1 cellular context compared by ENCODE assay signal in the genomic region with DNA sequence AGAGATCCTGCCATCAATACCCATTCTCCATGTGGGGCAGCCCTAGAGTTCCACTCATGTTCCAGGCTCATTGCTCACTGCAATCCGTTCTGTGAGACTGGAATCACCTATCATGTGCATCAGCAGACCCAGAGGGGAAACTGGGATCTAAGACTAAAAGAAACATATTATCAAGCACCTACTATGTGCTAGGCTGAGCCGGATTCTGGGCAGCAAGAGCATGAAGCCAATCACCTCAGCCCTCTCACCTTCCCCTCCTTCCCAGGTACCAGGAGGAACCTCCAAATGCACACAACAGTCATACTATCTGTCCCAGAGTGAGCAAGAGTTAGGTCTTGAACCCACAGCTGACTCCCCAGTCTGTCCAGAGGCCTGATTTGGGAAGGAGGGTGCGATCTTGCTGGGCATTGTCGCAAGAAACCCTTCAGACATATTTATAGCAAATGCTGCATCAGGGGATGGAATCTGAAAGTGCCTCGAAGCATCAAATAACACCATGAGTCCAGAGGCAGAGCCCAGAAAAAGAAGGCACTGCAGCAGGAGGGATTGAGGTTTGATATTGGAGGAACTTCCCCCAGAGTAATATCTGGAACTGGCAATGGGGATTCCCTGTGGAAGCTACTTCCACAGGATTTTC.
TF ChIP-seq lines count a peak whose summit lies in the region.

No MANE protein-coding gene starts in this region.

TF ChIP-seq in WTC11, 78 proteins besides CTCF, POLR2A, EP300 and RAD21:
- TF ChIP-seq, protein P1, sequence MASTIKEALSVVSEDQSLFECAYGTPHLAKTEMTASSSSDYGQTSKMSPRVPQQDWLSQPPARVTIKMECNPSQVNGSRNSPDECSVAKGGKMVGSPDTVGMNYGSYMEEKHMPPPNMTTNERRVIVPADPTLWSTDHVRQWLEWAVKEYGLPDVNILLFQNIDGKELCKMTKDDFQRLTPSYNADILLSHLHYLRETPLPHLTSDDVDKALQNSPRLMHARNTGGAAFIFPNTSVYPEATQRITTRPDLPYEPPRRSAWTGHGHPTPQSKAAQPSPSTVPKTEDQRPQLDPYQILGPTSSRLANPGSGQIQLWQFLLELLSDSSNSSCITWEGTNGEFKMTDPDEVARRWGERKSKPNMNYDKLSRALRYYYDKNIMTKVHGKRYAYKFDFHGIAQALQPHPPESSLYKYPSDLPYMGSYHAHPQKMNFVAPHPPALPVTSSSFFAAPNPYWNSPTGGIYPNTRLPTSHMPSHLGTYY (CRISPR knock-in tag; IDR thresholded peaks at IDR 0.05): no peak
- TF ChIP-seq, protein P2, sequence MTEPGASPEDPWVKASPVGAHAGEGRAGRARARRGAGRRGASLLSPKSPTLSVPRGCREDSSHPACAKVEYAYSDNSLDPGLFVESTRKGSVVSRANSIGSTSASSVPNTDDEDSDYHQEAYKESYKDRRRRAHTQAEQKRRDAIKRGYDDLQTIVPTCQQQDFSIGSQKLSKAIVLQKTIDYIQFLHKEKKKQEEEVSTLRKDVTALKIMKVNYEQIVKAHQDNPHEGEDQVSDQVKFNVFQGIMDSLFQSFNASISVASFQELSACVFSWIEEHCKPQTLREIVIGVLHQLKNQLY (CRISPR knock-in tag; IDR thresholded peaks at IDR 0.05): no peak
- TF ChIP-seq, protein P3, sequence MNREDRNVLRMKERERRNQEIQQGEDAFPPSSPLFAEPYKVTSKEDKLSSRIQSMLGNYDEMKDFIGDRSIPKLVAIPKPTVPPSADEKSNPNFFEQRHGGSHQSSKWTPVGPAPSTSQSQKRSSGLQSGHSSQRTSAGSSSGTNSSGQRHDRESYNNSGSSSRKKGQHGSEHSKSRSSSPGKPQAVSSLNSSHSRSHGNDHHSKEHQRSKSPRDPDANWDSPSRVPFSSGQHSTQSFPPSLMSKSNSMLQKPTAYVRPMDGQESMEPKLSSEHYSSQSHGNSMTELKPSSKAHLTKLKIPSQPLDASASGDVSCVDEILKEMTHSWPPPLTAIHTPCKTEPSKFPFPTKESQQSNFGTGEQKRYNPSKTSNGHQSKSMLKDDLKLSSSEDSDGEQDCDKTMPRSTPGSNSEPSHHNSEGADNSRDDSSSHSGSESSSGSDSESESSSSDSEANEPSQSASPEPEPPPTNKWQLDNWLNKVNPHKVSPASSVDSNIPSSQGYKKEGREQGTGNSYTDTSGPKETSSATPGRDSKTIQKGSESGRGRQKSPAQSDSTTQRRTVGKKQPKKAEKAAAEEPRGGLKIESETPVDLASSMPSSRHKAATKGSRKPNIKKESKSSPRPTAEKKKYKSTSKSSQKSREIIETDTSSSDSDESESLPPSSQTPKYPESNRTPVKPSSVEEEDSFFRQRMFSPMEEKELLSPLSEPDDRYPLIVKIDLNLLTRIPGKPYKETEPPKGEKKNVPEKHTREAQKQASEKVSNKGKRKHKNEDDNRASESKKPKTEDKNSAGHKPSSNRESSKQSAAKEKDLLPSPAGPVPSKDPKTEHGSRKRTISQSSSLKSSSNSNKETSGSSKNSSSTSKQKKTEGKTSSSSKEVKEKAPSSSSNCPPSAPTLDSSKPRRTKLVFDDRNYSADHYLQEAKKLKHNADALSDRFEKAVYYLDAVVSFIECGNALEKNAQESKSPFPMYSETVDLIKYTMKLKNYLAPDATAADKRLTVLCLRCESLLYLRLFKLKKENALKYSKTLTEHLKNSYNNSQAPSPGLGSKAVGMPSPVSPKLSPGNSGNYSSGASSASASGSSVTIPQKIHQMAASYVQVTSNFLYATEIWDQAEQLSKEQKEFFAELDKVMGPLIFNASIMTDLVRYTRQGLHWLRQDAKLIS (CRISPR knock-in tag; IDR thresholded peaks at IDR 0.05; ENCODE audit: borderline replicate concordance): no peak
- TF ChIP-seq, protein P4, sequence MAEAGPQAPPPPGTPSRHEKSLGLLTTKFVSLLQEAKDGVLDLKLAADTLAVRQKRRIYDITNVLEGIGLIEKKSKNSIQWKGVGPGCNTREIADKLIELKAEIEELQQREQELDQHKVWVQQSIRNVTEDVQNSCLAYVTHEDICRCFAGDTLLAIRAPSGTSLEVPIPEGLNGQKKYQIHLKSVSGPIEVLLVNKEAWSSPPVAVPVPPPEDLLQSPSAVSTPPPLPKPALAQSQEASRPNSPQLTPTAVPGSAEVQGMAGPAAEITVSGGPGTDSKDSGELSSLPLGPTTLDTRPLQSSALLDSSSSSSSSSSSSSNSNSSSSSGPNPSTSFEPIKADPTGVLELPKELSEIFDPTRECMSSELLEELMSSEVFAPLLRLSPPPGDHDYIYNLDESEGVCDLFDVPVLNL (CRISPR knock-in tag; IDR thresholded peaks at IDR 0.05; ENCODE audit: borderline replicate concordance, low read depth): no peak
- no peak for TF ChIP-seq ZNF317 (CRISPR knock-in tag; IDR thresholded peaks at IDR 0.05; ENCODE audit: borderline replicate concordance, low read depth)
- TF ChIP-seq ESRRA (CRISPR knock-in tag; IDR thresholded peaks at IDR 0.05; ENCODE audit: borderline replicate concordance): no peak
- no peak for TF ChIP-seq ATF1 (CRISPR knock-in tag; IDR thresholded peaks at IDR 0.05)
- no peak for TF ChIP-seq IRF2 (CRISPR knock-in tag; IDR thresholded peaks at IDR 0.05; ENCODE audit: borderline replicate concordance, low read depth)
- TF ChIP-seq OVOL2 (CRISPR knock-in tag; IDR thresholded peaks at IDR 0.05; ENCODE audit: borderline replicate concordance): no peak
- TF ChIP-seq, protein P5, sequence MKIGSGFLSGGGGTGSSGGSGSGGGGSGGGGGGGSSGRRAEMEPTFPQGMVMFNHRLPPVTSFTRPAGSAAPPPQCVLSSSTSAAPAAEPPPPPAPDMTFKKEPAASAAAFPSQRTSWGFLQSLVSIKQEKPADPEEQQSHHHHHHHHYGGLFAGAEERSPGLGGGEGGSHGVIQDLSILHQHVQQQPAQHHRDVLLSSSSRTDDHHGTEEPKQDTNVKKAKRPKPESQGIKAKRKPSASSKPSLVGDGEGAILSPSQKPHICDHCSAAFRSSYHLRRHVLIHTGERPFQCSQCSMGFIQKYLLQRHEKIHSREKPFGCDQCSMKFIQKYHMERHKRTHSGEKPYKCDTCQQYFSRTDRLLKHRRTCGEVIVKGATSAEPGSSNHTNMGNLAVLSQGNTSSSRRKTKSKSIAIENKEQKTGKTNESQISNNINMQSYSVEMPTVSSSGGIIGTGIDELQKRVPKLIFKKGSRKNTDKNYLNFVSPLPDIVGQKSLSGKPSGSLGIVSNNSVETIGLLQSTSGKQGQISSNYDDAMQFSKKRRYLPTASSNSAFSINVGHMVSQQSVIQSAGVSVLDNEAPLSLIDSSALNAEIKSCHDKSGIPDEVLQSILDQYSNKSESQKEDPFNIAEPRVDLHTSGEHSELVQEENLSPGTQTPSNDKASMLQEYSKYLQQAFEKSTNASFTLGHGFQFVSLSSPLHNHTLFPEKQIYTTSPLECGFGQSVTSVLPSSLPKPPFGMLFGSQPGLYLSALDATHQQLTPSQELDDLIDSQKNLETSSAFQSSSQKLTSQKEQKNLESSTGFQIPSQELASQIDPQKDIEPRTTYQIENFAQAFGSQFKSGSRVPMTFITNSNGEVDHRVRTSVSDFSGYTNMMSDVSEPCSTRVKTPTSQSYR (CRISPR knock-in tag; IDR thresholded peaks at IDR 0.05): no peak
- no peak for TF ChIP-seq CBFB (CRISPR knock-in tag; IDR thresholded peaks at IDR 0.05; ENCODE audit: low read depth)
- TF ChIP-seq, protein P6, sequence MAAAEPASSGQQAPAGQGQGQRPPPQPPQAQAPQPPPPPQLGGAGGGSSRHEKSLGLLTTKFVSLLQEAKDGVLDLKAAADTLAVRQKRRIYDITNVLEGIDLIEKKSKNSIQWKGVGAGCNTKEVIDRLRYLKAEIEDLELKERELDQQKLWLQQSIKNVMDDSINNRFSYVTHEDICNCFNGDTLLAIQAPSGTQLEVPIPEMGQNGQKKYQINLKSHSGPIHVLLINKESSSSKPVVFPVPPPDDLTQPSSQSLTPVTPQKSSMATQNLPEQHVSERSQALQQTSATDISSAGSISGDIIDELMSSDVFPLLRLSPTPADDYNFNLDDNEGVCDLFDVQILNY (CRISPR knock-in tag; IDR thresholded peaks at IDR 0.05): no peak
- no peak for TF ChIP-seq NR2C2 (CRISPR knock-in tag; IDR thresholded peaks at IDR 0.05)
- no peak for TF ChIP-seq ZNF232 (CRISPR knock-in tag; IDR thresholded peaks at IDR 0.05)
- TF ChIP-seq SP1 (CRISPR knock-in tag; conservative IDR thresholded peaks at IDR 0.05): no peak
- TF ChIP-seq ZNF416 (CRISPR knock-in tag; IDR thresholded peaks at IDR 0.05): no peak
